ENCODE assay signal across 12 cellular contexts in genomic region chr4:128358231-128358902, GRCh38.
A peak's percentile ranks its signal among the peaks of the same experiment; 100 is the strongest.
DNase-seq lines count a peak whose midpoint lies in the region; ATAC-seq and TF ChIP-seq lines count a peak whose summit lies in the region.
"Had no signal": no experiment of that assay in that cellular context is flagged by ENCODE, and none has a peak within 500 bp of the region (broad histone marks: within the 10 kb centered on the region; RNA-seq: fewer than 3 reads in every experiment).

No MANE protein-coding gene starts in this region.

- H3K4me2 ChIP-seq in GM23248 (ENCODE audit: unreplicated experiment) = peak overlapping the region; percentile 57

- H3K4me3 ChIP-seq in GM23248 = peak overlapping the region; percentile 29
- no peak overlapping the region for H3K4me3 ChIP-seq in skeletal muscle cell (ENCODE audit: low read depth, low read length)
- H3K4me3 ChIP-seq in uterus = no peak overlapping the region
- H3K4me3 ChIP-seq in ascending aorta = no peak overlapping the region

- 8 to 15% methylated on average over 7 of the region's 7 CpGs for WGBS in GM23248 (ENCODE audit: low coverage in 1 of 2, low lambda C conversion rate in 2 of 2, missing lambda C conversion rate in 2 of 2), 2 experiments

- DNase-seq in GM23248 (peak; percentile 78), glomerular visceral epithelial cell (ENCODE audit: extremely low spot score) (peak; percentile 76), skeletal muscle cell (ENCODE audit: low read depth) (peak; percentile 48), uterus (no peak), ascending aorta (ENCODE audit: low spot score in 2 of 2) (no peak), posterior cingulate gyrus (no peak)
- DNase-seq: glutamatergic neuron; midbrain; NCI-H446 treated with DMSO at 0.1 percent for 48 hours; stimulated activated CD4-positive, alpha-beta T cell treated with anti-CD3 and anti-CD28 coated beads, Interleukin-12 subunit alpha, Interleukin-12 subunit beta, amount 100 ng/mL, for 4 hours had no signal

- no peak overlapping the region for H3K9ac ChIP-seq in GM23248

- H2AFZ ChIP-seq in GM23248 = no peak overlapping the region; the same call in 1 of the 2 replicates

- H3K27me3 ChIP-seq in GM23248 (replicated peaks; ENCODE audit: insufficient read depth) = no peaks in the 10 kb centered on the region
- H3K27me3 ChIP-seq in uterus = no peaks in the 10 kb centered on the region
- no peaks in the 10 kb centered on the region for H3K27me3 ChIP-seq in ascending aorta

- H4K20me1 ChIP-seq in GM23248 (ENCODE audit: insufficient read depth) = no peaks in the 10 kb centered on the region

- H3K4me1 ChIP-seq in GM23248 (ENCODE audit: insufficient read depth) = peaks cover 62% of the 10 kb centered on the region
- H3K4me1 ChIP-seq in uterus = no peaks in the 10 kb centered on the region
- H3K4me1 ChIP-seq in ascending aorta = no peaks in the 10 kb centered on the region

- in situ Hi-C loops in GM23248 (cut with MboI) = no loop called here

- H3K27ac ChIP-seq in GM23248 (peak overlapping the region; percentile 37), uterus (no peak overlapping the region), ascending aorta (no peak overlapping the region)

- H3K9me3 ChIP-seq in GM23248 (ENCODE audit: low read depth) = no peaks in the 10 kb centered on the region
- H3K9me3 ChIP-seq in uterus = no peaks in the 10 kb centered on the region
- no peaks in the 10 kb centered on the region for H3K9me3 ChIP-seq in ascending aorta

- ATAC-seq in SK-N-SH treated with all-trans-retinoic acid at 6 μM for 48 hours = peak; percentile 81
- ATAC-seq in GM18502 (IDR thresholded peaks at IDR 0.05; ENCODE audit: poor library complexity, unreplicated experiment) = no peak

- H3K79me2 ChIP-seq in GM23248 (ENCODE audit: insufficient read depth) = no peaks in the 10 kb centered on the region

- H3K36me3 ChIP-seq in GM23248 (ENCODE audit: low read depth) (no peaks in the 10 kb centered on the region), uterus (no peaks in the 10 kb centered on the region), ascending aorta (no peaks in the 10 kb centered on the region)

- peaks cover 56% of the 10 kb centered on the region for H3F3A ChIP-seq in GM23248 (ENCODE audit: insufficient read depth)

- H3K9me2 ChIP-seq in GM23248 (ENCODE audit: insufficient read depth) = no peaks in the 10 kb centered on the region

- intact Hi-C loops in uterus (cut with DNase I; ENCODE audit: low total_unique reads) = no loop called here
- intact Hi-C loops in ascending aorta (cut with DNase I) = no loop called here
- intact Hi-C loops in posterior cingulate gyrus (cut with DNase I) = no loop called here

- TF ChIP-seq CTCF in uterus (IDR thresholded peaks at IDR 0.05) = no peak
- TF ChIP-seq CTCF in ascending aorta (IDR thresholded peaks at IDR 0.05) = no peak

- TF ChIP-seq POLR2A in uterus (IDR thresholded peaks at IDR 0.05) = no peak

TF ChIP-seq in SK-N-SH treated with all-trans-retinoic acid at 6 μM for 48 hours, 23 proteins besides CTCF, POLR2A, EP300 and RAD21:
- TF ChIP-seq TCF4 (CRISPR knock-in tag; IDR thresholded peaks at IDR 0.05; ENCODE audit: borderline replicate concordance) = 0 out of 2 replicates have a peak, but pooled peaks have one; percentile 11
- peak; percentile 43 for TF ChIP-seq ISL1 (CRISPR knock-in tag; IDR thresholded peaks at IDR 0.05)
- no peak for TF ChIP-seq ZC3H10 (CRISPR knock-in tag; IDR thresholded peaks at IDR 0.05)
- TF ChIP-seq POU6F1 (CRISPR knock-in tag; IDR thresholded peaks at IDR 0.05; ENCODE audit: borderline replicate concordance, low read depth) = no peak

Comparison
In these comparisons a context has a peak if more than half of its experiments do, and no peak if none do; other contexts are left out.
1. DNase-seq: peak in GM23248 (single experiment), glomerular visceral epithelial cell (single experiment) and skeletal muscle cell (single experiment); none in uterus (0 of 2), ascending aorta (0 of 2) and posterior cingulate gyrus (0 of 10).